13 cellular contexts compared by ENCODE assay signal in genomic region chr11:838441-839279, GRCh38. TPM values are rescaled to one million over a fixed set of nuclear protein-coding genes. Genes with fewer than 3 reads are reported as not detected.
DNase-seq lines count a peak whose midpoint lies in the region; ATAC-seq, FAIRE-seq and TF ChIP-seq lines count a peak whose summit lies in the region.
"Had no signal": no experiment of that assay in that cellular context is flagged by ENCODE, and none has a peak within 500 bp of the region (broad histone marks: within the 10 kb centered on the region; RNA-seq: fewer than 3 reads in every experiment).

No MANE protein-coding gene starts in this region.

- peaks cover 49% of the 10 kb centered on the region for H3K4me1 ChIP-seq in astrocyte (ENCODE audit: insufficient read depth, low read length)

- H3K4me2 ChIP-seq in astrocyte (ENCODE audit: low read length), result no peak overlapping the region

- H3K36me3 Mint-ChIP-seq in CD4-positive, alpha-beta T cell (ENCODE audit: low read depth), result peaks cover 22% of the 10 kb centered on the region
- H3K36me3 Mint-ChIP-seq in astrocyte (ENCODE audit: low read depth, unreplicated experiment), result peaks cover 6% of the 10 kb centered on the region

- no peak overlapping the region for H3K9ac ChIP-seq in astrocyte (ENCODE audit: low read length)

- intact Hi-C loops in CD4-positive, alpha-beta T cell (cut with DNase I, micrococcal nuclease), result no loop called here
- intact Hi-C loops in left colon (cut with DNase I, micrococcal nuclease), result no loop called here

- H3K4me3 Mint-ChIP-seq in CD4-positive, alpha-beta T cell, result peak overlapping the region; percentile 63
- H3K4me3 Mint-ChIP-seq in astrocyte (ENCODE audit: unreplicated experiment), result no peak overlapping the region

- no peak overlapping the region for H2AFZ ChIP-seq in astrocyte (ENCODE audit: low read depth, low read length)

- no peak for TF ChIP-seq CTCF in CD4-positive, alpha-beta T cell (IDR thresholded peaks at IDR 0.05)
- TF ChIP-seq CTCF in HFF-Myc (IDR thresholded peaks at IDR 0.05; ENCODE audit: low read depth, low read length, missing control alignments), result peak; percentile 21
- no peak for TF ChIP-seq CTCF in astrocyte (IDR thresholded peaks at IDR 0.05; ENCODE audit: insufficient read depth, low read depth, low read length)

- H3K4me3 ChIP-seq in HFF-Myc (replicated peaks; ENCODE audit: low read depth, low read length) (no peak overlapping the region), astrocyte (ENCODE audit: insufficient read depth, low read depth, low read length) (no peak overlapping the region)

- H3K27ac Mint-ChIP-seq in CD4-positive, alpha-beta T cell, result no peak overlapping the region
- H3K27ac Mint-ChIP-seq in astrocyte (ENCODE audit: unreplicated experiment), result peak overlapping the region; percentile 87
- H3K27ac Mint-ChIP-seq: activated T-helper 2 cell treated with anti-CD3 and anti-CD28 coated beads, Interferon-gamma antibody, Interleukin-2, Interleukin-4, amounts not matched to agents 10 μg/mL and 5 μg/mL and 100 μg/mL, durations not matched to agents 14 hours and 24 hours and 36 hours had no signal

- H3K79me2 ChIP-seq in astrocyte (ENCODE audit: insufficient read depth, low read length), result peaks cover 85% of the 10 kb centered on the region

- no peaks in the 10 kb centered on the region for H3K27me3 ChIP-seq in CD4-positive, alpha-beta T cell (ENCODE audit: control insufficient read depth, insufficient read depth, low read length)
- no peaks in the 10 kb centered on the region for H3K27me3 ChIP-seq in astrocyte (ENCODE audit: insufficient read depth, low read length)

- FAIRE-seq in astrocyte (lab: Jason Lieb, UNC), result no peak
- no peak for FAIRE-seq in GM12892 (lab: Jason Lieb, UNC)

- CTCF ChIA-PET in CD4-positive, alpha-beta T cell (lab: Charles Lee), result no interaction called here

- POLR2A ChIA-PET in CD4-positive, alpha-beta T cell (lab: Charles Lee), result interaction anchor here (1.5 to 7.6 kb wide), 2 partner anchors 8 to 19 kb away, joined by 5 to 71 read pairs; partner anchors contain the start of genes CD151, CRACR2B and PNPLA2

- peaks cover 3% of the 10 kb centered on the region for H3K27me3 Mint-ChIP-seq in CD4-positive, alpha-beta T cell
- no peaks in the 10 kb centered on the region for H3K27me3 Mint-ChIP-seq in astrocyte (ENCODE audit: low read depth, unreplicated experiment)

- no peak overlapping the region for H3K27ac ChIP-seq in CD4-positive, alpha-beta T cell (ENCODE audit: low read depth, low read length)
- H3K27ac ChIP-seq in astrocyte (ENCODE audit: low read depth, low read length), result no peak overlapping the region

- peaks cover 15% of the 10 kb centered on the region for H3K4me1 Mint-ChIP-seq in CD4-positive, alpha-beta T cell (ENCODE audit: low read depth)
- H3K4me1 Mint-ChIP-seq in astrocyte (ENCODE audit: low read depth, unreplicated experiment), result peaks cover 20% of the 10 kb centered on the region

- H3K36me3 ChIP-seq in astrocyte (ENCODE audit: insufficient read depth, low read length), result peaks cover 19% of the 10 kb centered on the region

- ATAC-seq in CD4-positive, alpha-beta T cell (ENCODE audit: poor library complexity), result no peak
- ATAC-seq in left colon (peak; percentile 15), HG03469 (IDR thresholded peaks at IDR 0.05; ENCODE audit: unreplicated experiment) (no peak)

- no peak for TF ChIP-seq POLR2A in GM12892 (IDR thresholded peaks at IDR 0.05; ENCODE audit: low read depth, low read length)

- no peaks in the 10 kb centered on the region for H3K9me3 Mint-ChIP-seq in CD4-positive, alpha-beta T cell
- H3K9me3 Mint-ChIP-seq in astrocyte (ENCODE audit: unreplicated experiment), result no peaks in the 10 kb centered on the region
- H3K9me3 Mint-ChIP-seq: activated T-helper 2 cell treated with anti-CD3 and anti-CD28 coated beads, Interferon-gamma antibody, Interleukin-2, Interleukin-4, amounts not matched to agents 10 μg/mL and 5 μg/mL and 100 μg/mL, durations not matched to agents 14 hours and 24 hours and 36 hours had no signal

- DNase-seq in CD4-positive, alpha-beta T cell, result no peak
- DNase-seq in HFF-Myc (ENCODE audit: extremely low read depth, low read depth) (no peak), astrocyte (ENCODE audit: low read depth) (no peak), left colon (peak; percentile 59 to 74), GM12892 (ENCODE audit: insufficient read length) (no peak), AG08396 (ENCODE audit: low spot score) (no peak), C1 segment of cervical spinal cord (lab: John Stamatoyannopoulos, UW) (no peak)
- DNase-seq: GF-D8; NCI-H2081; stimulated activated CD4-positive, alpha-beta T cell treated with anti-CD3 and anti-CD28 coated beads, Interleukin-4, amount 100 ng/mL, for 1 hour; T-helper 2 cell had no signal

- no peaks in the 10 kb centered on the region for H3K9me3 ChIP-seq in CD4-positive, alpha-beta T cell (ENCODE audit: control insufficient read depth, low read length)
- no peaks in the 10 kb centered on the region for H3K9me3 ChIP-seq in astrocyte (ENCODE audit: insufficient read depth, low read depth, low read length)

- H4K20me1 ChIP-seq in astrocyte (ENCODE audit: insufficient read depth, low read length), result peaks cover 81% of the 10 kb centered on the region

RNA-seq across cellular contexts. Expression of gene POLR2L, which starts 3.7 kb away (rescaled TPM):
- 10 to 100 TPM; 19.6 to 19.8 TPM for total RNA-seq in CD4-positive, alpha-beta T cell
- total RNA-seq in astrocyte, result 194 and 212 TPM in 2 replicates
- 10 to 100 TPM; 79.4 to 83.1 TPM for total RNA-seq in left colon
- 59.6 TPM for polyA plus RNA-seq in GM12892 (2012; ENCODE audit: missing spikeins)

RNA-seq across cellular contexts. Expression of gene TSPAN4, which starts 4.0 kb away (rescaled TPM):
- total RNA-seq in CD4-positive, alpha-beta T cell, result 1 to 10 TPM; 1.6 to 2.0 TPM
- total RNA-seq in astrocyte (69.5 and 75.5 TPM in 2 replicates), left colon (10 to 100 TPM; 11.7 to 20.2 TPM)
- 3.3 TPM for polyA plus RNA-seq in GM12892 (2012; ENCODE audit: missing spikeins)

RNA-seq across cellular contexts. Expression of gene CD151, which starts 5.9 kb away (rescaled TPM):
- total RNA-seq in CD4-positive, alpha-beta T cell, result 10 to 100 TPM; 20.2 to 20.8 TPM
- total RNA-seq in astrocyte, result 414 and 421 TPM in 2 replicates
- total RNA-seq in left colon, result 100 to 1,000 TPM; 443 to 462 TPM
- 10.3 TPM for polyA plus RNA-seq in GM12892 (2012; ENCODE audit: missing spikeins)

RNA-seq across cellular contexts. Expression of gene CRACR2B, which starts 10.9 kb away (rescaled TPM):
- total RNA-seq in CD4-positive, alpha-beta T cell, result under 1 TPM in 1 of 2 experiments, not detected in 1; 0.33 TPM
- total RNA-seq in astrocyte, result 2.6 TPM in 2 replicates
- total RNA-seq in left colon, result 100 to 1,000 TPM; 117 to 122 TPM
- 1.6 TPM for polyA plus RNA-seq in GM12892 (2012; ENCODE audit: missing spikeins)

RNA-seq across cellular contexts. Expression of gene PNPLA2, which starts 19.9 kb away (rescaled TPM):
- 100 to 1,000 TPM; 202 to 220 TPM for total RNA-seq in CD4-positive, alpha-beta T cell
- total RNA-seq in astrocyte (46.8 and 50.8 TPM in 2 replicates), left colon (100 to 1,000 TPM; 161 to 222 TPM)
- polyA plus RNA-seq in GM12892 (2012; ENCODE audit: missing spikeins), result 5.5 TPM

Comparison
In these comparisons a context has a peak if more than half of its experiments do, and no peak if none do; other contexts are left out.
1. DNase-seq: peak in left colon (2 of 2); none in CD4-positive, alpha-beta T cell (0 of 10), HFF-Myc (single experiment), astrocyte (single experiment), GM12892 (single experiment), AG08396 (single experiment) and C1 segment of cervical spinal cord (0 of 14).
2. RNA of gene TSPAN4, which starts 4.0 kb away (total RNA-seq): 69.5 to 75.5 TPM in astrocyte and 11.7 to 20.2 TPM in left colon; 1.6 to 2.0 TPM in CD4-positive, alpha-beta T cell; every median in the first group is over 4 times any median in the second.
3. RNA of gene CD151, which starts 5.9 kb away (total RNA-seq): 443 to 462 TPM in left colon and 414 to 421 TPM in astrocyte; 20.2 to 20.8 TPM in CD4-positive, alpha-beta T cell; every median in the first group is over 10 times any median in the second.